18 cellular contexts compared by ENCODE assay signal in the genomic region with DNA sequence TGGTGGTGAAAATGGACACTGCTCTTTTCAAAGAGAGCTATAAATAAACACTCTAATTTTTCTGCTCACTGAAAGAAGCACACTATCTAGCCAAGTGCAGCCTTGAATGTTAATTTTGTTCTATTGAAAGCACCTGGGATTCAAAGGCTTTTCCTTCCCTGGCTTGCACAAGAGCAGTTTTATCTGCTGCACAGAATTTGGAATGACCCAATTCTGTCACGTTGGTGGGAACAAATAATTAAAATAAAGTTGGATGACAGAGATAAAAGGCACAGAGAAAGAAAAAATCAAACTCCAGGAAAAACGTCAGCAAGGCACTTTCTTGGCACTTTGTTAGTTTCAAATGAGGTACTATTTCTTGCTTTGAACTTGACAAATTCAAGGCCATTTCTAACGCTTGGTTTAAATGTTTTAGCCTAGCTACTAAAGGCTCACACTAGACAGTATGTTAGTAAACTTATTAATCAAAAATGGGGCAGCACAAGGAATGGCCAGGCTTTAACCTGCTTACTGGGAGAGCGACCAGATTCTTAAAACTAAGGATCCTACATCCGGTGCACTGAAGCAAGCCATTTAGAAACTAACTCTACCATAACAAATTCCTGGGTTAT.
"Had no signal": no experiment of that assay in that cellular context is flagged by ENCODE, and none has a peak within 500 bp of the region (broad histone marks: within the 10 kb centered on the region; RNA-seq: fewer than 3 reads in every experiment).

No MANE protein-coding gene starts in this region.

- H3K9me3 Mint-ChIP-seq: dendritic cell treated with granulocyte-macrophage colony-stimulating factor and Interleukin-4, amounts not matched to agents 40 ng/mL and 50 ng/mL, for 4 days; immature natural killer cell had no signal

- H3K27ac Mint-ChIP-seq: dendritic cell treated with granulocyte-macrophage colony-stimulating factor and Interleukin-4, amounts not matched to agents 40 ng/mL and 50 ng/mL, for 4 days; immature natural killer cell had no signal

- DNase-seq: activated CD4-positive, CD25-positive, alpha-beta regulatory T cell treated with anti-CD3 and anti-CD28 coated beads, Interleukin-2, amount 50 U/mL, for 72 hours; activated naive CD4-positive, alpha-beta T cell treated with anti-CD3 and anti-CD28 coated beads for 36 hours; activated T-cell treated with anti-CD3 and anti-CD28 coated beads for 4 hours; cerebellar nuclear complex; foreskin melanocyte; heart left ventricle; immature natural killer cell; left colon; mucosa of descending colon; naive thymus-derived CD4-positive, alpha-beta T cell; stimulated activated CD4-positive, alpha-beta T cell treated with anti-CD3 and anti-CD28 coated beads, Interleukin-15, amount 100 ng/mL, for 24 hours; stimulated activated CD4-positive, alpha-beta T cell treated with anti-CD3 and anti-CD28 coated beads, Interleukin-4, amount 100 ng/mL, for 24 hours; T-helper 9 cell; trophoblast cell had no signal

- H3K27ac ChIP-seq: epithelial cell of prostate, heart left ventricle, ovary, skin epidermis had no signal

- H3K4me1 Mint-ChIP-seq: immature natural killer cell had no signal

- H3K36me3 ChIP-seq: heart left ventricle, ovary had no signal

- H3K27me3 ChIP-seq: heart left ventricle, ovary had no signal

- H3K9me3 ChIP-seq: mucosa of descending colon, ovary had no signal

- H3K4me3 Mint-ChIP-seq: dendritic cell treated with granulocyte-macrophage colony-stimulating factor and Interleukin-4, amounts not matched to agents 40 ng/mL and 50 ng/mL, for 4 days; immature natural killer cell had no signal

- H3K36me3 Mint-ChIP-seq: immature natural killer cell had no signal

- ATAC-seq: heart left ventricle; left colon; mucosa of descending colon; naive thymus-derived CD4-positive, alpha-beta T cell had no signal

- H3K27me3 Mint-ChIP-seq: dendritic cell treated with granulocyte-macrophage colony-stimulating factor and Interleukin-4, amounts not matched to agents 40 ng/mL and 50 ng/mL, for 4 days; naive thymus-derived CD4-positive, alpha-beta T cell had no signal

- H3K4me3 ChIP-seq: heart left ventricle, mucosa of descending colon, ovary, skin epidermis had no signal
